Comparison of ENCODE assay signal across 10 cellular contexts in genomic region chr6:85452441-85452881, GRCh38. TPM values are rescaled to one million over a fixed set of nuclear protein-coding genes. Genes with fewer than 3 reads are reported as not detected.
A peak's percentile ranks its signal among the peaks of the same experiment; 100 is the strongest.
DNase-seq lines count a peak whose midpoint lies in the region; ATAC-seq and TF ChIP-seq lines count a peak whose summit lies in the region.
"Had no signal": no experiment of that assay in that cellular context is flagged by ENCODE, and none has a peak within 500 bp of the region (broad histone marks: within the 10 kb centered on the region; RNA-seq: fewer than 3 reads in every experiment).

No MANE protein-coding gene starts in this region.

- peaks cover 27% of the 10 kb centered on the region for H3K36me3 Mint-ChIP-seq in Calu3 (ENCODE audit: insufficient read depth, unreplicated experiment)

- DNase-seq in Calu3 (no peak), SJSA1 (ENCODE audit: low read depth in 1 of 2, low spot score in 2 of 2) (peak in 1 of 2 experiments; percentile 73), epithelial cell of esophagus (ENCODE audit: low read depth) (peak; percentile 53), ovary (no peak), GOT3 (lab: John Stamatoyannopoulos, UW) (no peak), NCI-H1417 (lab: John Stamatoyannopoulos, UW) (no peak)
- DNase-seq in activated CD4-positive, CD25-positive, alpha-beta regulatory T cell treated with anti-CD3 and anti-CD28 coated beads, Interleukin-2, amount 50 U/mL, for 72 hours, result no peak
- DNase-seq: body of pancreas, NCI-H345 had no signal

- H3K36me3 ChIP-seq in SJSA1 (peaks cover 4% of the 10 kb centered on the region), ovary (no peaks in the 10 kb centered on the region)

- CTCF ChIA-PET in Calu3 (lab: Charles Lee), result interaction anchor here (0.9 to 2.6 kb wide), 2 partner anchors 18 to 48 kb away, joined by 3 to 16 read pairs; no protein-coding TSS in a partner anchor

- WGBS in ovary, 3 donors, result 20 to 33% (median 29%) methylated on average over 5 of the region's 5 CpGs

- peaks cover 47% of the 10 kb centered on the region for H3K4me1 ChIP-seq in SJSA1 (replicated peaks)
- H3K4me1 ChIP-seq in ovary (ENCODE audit: insufficient read depth), result peaks cover 9% of the 10 kb centered on the region

- peaks cover 70% of the 10 kb centered on the region for H3K4me1 Mint-ChIP-seq in Calu3 (ENCODE audit: low read depth, unreplicated experiment)

- ATAC-seq in HG02870 (IDR thresholded peaks at IDR 0.05; ENCODE audit: unreplicated experiment), result no peak
- ATAC-seq: body of pancreas had no signal

- no peak for TF ChIP-seq CTCF in Calu3 (IDR thresholded peaks at IDR 0.05; ENCODE audit: unreplicated experiment)
- TF ChIP-seq CTCF in epithelial cell of esophagus (IDR thresholded peaks at IDR 0.05; ENCODE audit: insufficient read depth, low read depth, low read length, missing control alignments), result no peak
- no peak for TF ChIP-seq CTCF in ovary (IDR thresholded peaks at IDR 0.05)

- H3K27me3 Mint-ChIP-seq in Calu3 (ENCODE audit: unreplicated experiment), result no peaks in the 10 kb centered on the region

- TF ChIP-seq EP300 in ovary (IDR thresholded peaks at IDR 0.05), result no peak

- H3K9me3 ChIP-seq in SJSA1 (replicated peaks) (no peaks in the 10 kb centered on the region), ovary (no peaks in the 10 kb centered on the region)
- H3K9me3 ChIP-seq: body of pancreas had no signal

- no TSS peak for BruUV-seq in Calu3 (replicated peaks; lab: Mats Ljungman, UMichigan)

- H3K9me3 Mint-ChIP-seq in Calu3 (ENCODE audit: low read depth, unreplicated experiment), result no peaks in the 10 kb centered on the region

- TF ChIP-seq POLR2A in ovary (IDR thresholded peaks at IDR 0.05), result no peak

- H3K27ac Mint-ChIP-seq in Calu3 (ENCODE audit: unreplicated experiment), result no peak overlapping the region

- H3K27ac ChIP-seq in SJSA1 (peak overlapping the region; percentile 29; the same call in 1 of the 2 replicates), ovary (peak overlapping the region; percentile 11 to 96)
- H3K27ac ChIP-seq: body of pancreas had no signal

- peak overlapping the region; percentile 99 for H3K4me3 Mint-ChIP-seq in Calu3 (ENCODE audit: low read depth, unreplicated experiment)

- H3K27me3 ChIP-seq in SJSA1 (replicated peaks) (no peaks in the 10 kb centered on the region), ovary (no peaks in the 10 kb centered on the region)
- H3K27me3 ChIP-seq: body of pancreas had no signal

- peak overlapping the region; percentile 59; the same call in 1 of the 2 replicates for H3K4me3 ChIP-seq in SJSA1
- H3K4me3 ChIP-seq in epithelial cell of esophagus (ENCODE audit: low read length), result no peak overlapping the region
- H3K4me3 ChIP-seq in ovary, result no peak overlapping the region
- H3K4me3 ChIP-seq: body of pancreas had no signal

- intact Hi-C loops in Calu3 (cut with micrococcal nuclease; ENCODE audit: unreplicated experiment) (no loop called here), ovary (cut with DNase I) (no loop called here)

RNA-seq across cellular contexts. Expression of gene NT5E, which starts 2.6 kb away (rescaled TPM):
- total RNA-seq in Calu3 (2022) (52.8 and 76.5 TPM in 2 replicates), ovary (10 to 100 TPM; 32.5 to 67.2 (median 47.4) TPM)
- total RNA-seq in SJSA1 (2014; rRNA removed; shearing (Covaris generic)), result 37.3 and 51.2 TPM in 2 replicates
- 10 to 100 TPM; 29.3 to 68.7 TPM for polyA plus RNA-seq in ovary
